8 cellular contexts compared by ENCODE assay signal in the genomic region with DNA sequence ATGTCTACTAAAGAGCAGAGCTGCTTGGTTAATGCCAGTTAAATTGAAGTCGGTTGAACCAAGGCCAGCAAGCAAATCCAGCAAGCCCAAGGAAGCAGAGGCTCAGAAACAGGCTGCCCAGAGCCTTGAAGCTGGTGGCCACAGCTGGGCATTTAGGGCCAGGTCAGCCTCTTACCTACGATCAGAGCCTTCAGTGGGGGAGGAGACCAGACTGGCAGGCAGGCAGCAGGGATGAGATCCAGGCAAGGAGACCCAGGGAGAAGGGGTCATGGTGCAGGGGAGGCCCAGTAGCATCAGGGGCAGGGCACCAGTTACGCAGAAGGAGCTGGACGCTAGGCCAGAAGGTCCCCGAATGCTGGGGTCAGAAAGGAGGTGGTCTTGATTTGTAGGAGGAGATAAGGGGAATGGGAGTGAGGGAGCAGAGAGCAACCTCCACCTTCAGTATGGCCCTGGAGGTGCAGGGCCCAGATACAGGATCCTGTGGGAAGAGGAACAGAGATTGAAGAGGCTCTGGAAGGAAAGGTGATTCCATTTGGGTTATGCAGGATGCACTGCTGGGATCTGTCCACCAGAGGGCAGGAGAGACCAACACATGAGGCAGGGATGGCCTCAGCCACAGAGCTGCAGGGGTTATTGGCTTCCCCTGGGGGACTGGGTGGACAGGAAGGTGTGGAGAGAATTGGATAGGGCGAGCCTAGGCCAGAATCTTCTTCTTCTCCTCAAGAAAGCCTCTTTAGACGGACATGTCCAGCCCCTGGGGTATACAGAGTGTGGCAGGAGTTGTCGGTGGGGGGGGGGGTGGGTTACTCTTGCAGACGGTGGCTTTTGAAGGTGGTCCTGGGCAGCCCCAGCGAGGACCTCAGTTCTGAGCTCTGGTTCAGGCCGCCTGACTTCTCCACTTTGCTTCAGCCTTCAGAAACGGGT.
A peak's percentile ranks its signal among the peaks of the same experiment; 100 is the strongest.
DNase-seq lines count a peak whose midpoint lies in the region; ATAC-seq, FAIRE-seq and TF ChIP-seq lines count a peak whose summit lies in the region.

No MANE protein-coding gene starts in this region.

- H3K27ac ChIP-seq in CD4-positive, alpha-beta T cell (ENCODE audit: low read depth, low read length), result no peak overlapping the region
- no peak overlapping the region for H3K27ac ChIP-seq in mammary epithelial cell (ENCODE audit: insufficient read depth, low read depth, low read length)
- peak overlapping the region; percentile 23 to 65 for H3K27ac ChIP-seq in kidney (ENCODE audit: low read depth in 2 of 2, low read length in 2 of 2)

- FAIRE-seq in kidney (lab: Jason Lieb, UNC), result no peak

- H3K9ac ChIP-seq in mammary epithelial cell (ENCODE audit: insufficient read depth, low read length) (no peak overlapping the region), kidney (ENCODE audit: low read length in 2 of 2) (peak overlapping the region in 1 of 2 donors; percentile 19)

- no peak overlapping the region for H3K4me2 ChIP-seq in mammary epithelial cell (ENCODE audit: insufficient read depth, low read depth, low read length)

- no peaks in the 10 kb centered on the region for H3K9me3 Mint-ChIP-seq in CD4-positive, alpha-beta T cell
- no peaks in the 10 kb centered on the region for H3K9me3 Mint-ChIP-seq in WTC11

- H3K4me3 Mint-ChIP-seq in CD4-positive, alpha-beta T cell, result no peak overlapping the region
- H3K4me3 Mint-ChIP-seq in WTC11, result no peak overlapping the region

- H3K4me1 Mint-ChIP-seq in CD4-positive, alpha-beta T cell (ENCODE audit: low read depth), result no peaks in the 10 kb centered on the region
- peaks cover 13% of the 10 kb centered on the region for H3K4me1 Mint-ChIP-seq in WTC11

- no TSS peak for BruUV-seq in mammary epithelial cell (replicated peaks; lab: Mats Ljungman, UMichigan)

- 51% methylated on average over 8 of the region's 12 CpGs for WGBS in mammary epithelial cell (ENCODE audit: low coverage, missing lambda C conversion rate)

- no peaks in the 10 kb centered on the region for H4K20me1 ChIP-seq in mammary epithelial cell (ENCODE audit: insufficient read depth, low read length)

- in situ Hi-C loops in mammary epithelial cell (cut with MboI; ENCODE audit: low sequenced_read_pairs in 2 of 2), result loop anchor here in 1 of 2 donors (25.0 kb wide), 1 partner anchor 898 kb away; a partner anchor contains a TSS

- H3K4me3 ChIP-seq in mammary epithelial cell (replicated peaks in 1 of 3; ENCODE audit: insufficient read depth in 1 of 3, low read depth in 2 of 3, low read length in 3 of 3) (no peak overlapping the region), kidney (ENCODE audit: low read length in 2 of 2) (peak overlapping the region in 1 of 2 donors; percentile 13)

- H3K9me3 ChIP-seq in CD4-positive, alpha-beta T cell (ENCODE audit: control insufficient read depth, low read length), result no peaks in the 10 kb centered on the region
- no peaks in the 10 kb centered on the region for H3K9me3 ChIP-seq in mammary epithelial cell (replicated peaks; ENCODE audit: insufficient read depth, low read length)
- H3K9me3 ChIP-seq in kidney (ENCODE audit: control insufficient read depth in 1 of 2, low read length in 2 of 2), result no peaks in the 10 kb centered on the region

- dilution Hi-C loops in mammary epithelial cell (cut with HindIII; ENCODE audit: low sequenced_read_pairs), result no loop called here

- H3K27me3 ChIP-seq in CD4-positive, alpha-beta T cell (ENCODE audit: control insufficient read depth, insufficient read depth, low read length), result peaks cover 6% of the 10 kb centered on the region
- H3K27me3 ChIP-seq in mammary epithelial cell (ENCODE audit: insufficient read depth, low read length), result no peaks in the 10 kb centered on the region

- H3K4me1 ChIP-seq in mammary epithelial cell (ENCODE audit: insufficient read depth, low read length) (peaks cover 3% of the 10 kb centered on the region), kidney (ENCODE audit: control insufficient read depth in 1 of 2, insufficient read depth in 1 of 2, low read depth in 1 of 2, low read length in 2 of 2) (peaks cover 12 to 21% of the 10 kb centered on the region in 2 donors)

- POLR2A ChIA-PET in CD4-positive, alpha-beta T cell (lab: Charles Lee), result no interaction called here
- POLR2A ChIA-PET in WTC11 (lab: Charles Lee), result interaction anchor here (1.4 kb wide), 1 partner anchor 256 kb away, joined by 3 read pairs; no protein-coding TSS in a partner anchor

- no peak overlapping the region for H3K27ac Mint-ChIP-seq in CD4-positive, alpha-beta T cell
- H3K27ac Mint-ChIP-seq in WTC11, result no peak overlapping the region

- CTCF ChIA-PET in CD4-positive, alpha-beta T cell (lab: Charles Lee), result interaction anchor here (1.4 kb wide), 1 partner anchor 892 kb away, joined by 3 read pairs; no protein-coding TSS in a partner anchor
- CTCF ChIA-PET in WTC11 (lab: Charles Lee), result interaction anchor here (0.6 to 6.2 kb wide), 86 partner anchors 10 to 892 kb away, joined by 3 to 124 read pairs (median 5); no protein-coding TSS in a partner anchor
- CTCF ChIA-PET in mammary epithelial cell (lab: Charles Lee; ENCODE audit: low non-redundant PET), result interaction anchor here (0.5 to 0.6 kb wide), 2 partner anchors 169 to 285 kb away, joined by 3 to 4 read pairs; no protein-coding TSS in a partner anchor

- H2AFZ ChIP-seq in mammary epithelial cell (ENCODE audit: low read depth, low read length), result no peak overlapping the region

- H3K27me3 Mint-ChIP-seq in CD4-positive, alpha-beta T cell, result peaks cover 65% of the 10 kb centered on the region
- H3K27me3 Mint-ChIP-seq in WTC11 (ENCODE audit: low read depth), result peaks cover 6% of the 10 kb centered on the region

- intact Hi-C loops in CD4-positive, alpha-beta T cell (cut with DNase I, micrococcal nuclease), result loop anchor here (5.0 kb wide), 3 partner anchors 893 to 1743 kb away; no protein-coding TSS in a partner anchor
- intact Hi-C loops in mammary epithelial cell (cut with micrococcal nuclease), result loop anchor here (1.0 to 5.0 kb wide), 4 partner anchors 168 to 892 kb away; no protein-coding TSS in a partner anchor
- intact Hi-C loops in kidney (cut with DNase I), result no loop called here

- peak; percentile 73 for TF ChIP-seq CTCF in CD4-positive, alpha-beta T cell (IDR thresholded peaks at IDR 0.05)
- TF ChIP-seq CTCF in WTC11 (IDR thresholded peaks at IDR 0.05), result peak; percentile 98
- TF ChIP-seq CTCF in mammary epithelial cell (conservative IDR thresholded peaks at IDR 0.05 in 1 of 2, IDR thresholded peaks at IDR 0.05 in 1 of 2; ENCODE audit: extremely low read depth in 1 of 2, insufficient read depth in 1 of 2, low read depth in 1 of 2, low read length in 2 of 2), result peak; percentile 96
- peak; percentile 97 for TF ChIP-seq CTCF in kidney (IDR thresholded peaks at IDR 0.05; ENCODE audit: borderline replicate concordance, extremely low read depth, insufficient read depth)

- DNase-seq in CD4-positive, alpha-beta T cell, result peak; percentile 22 to 63 (median 36)
- DNase-seq in NCI-H2029 (lab: John Stamatoyannopoulos, UW), result peak; percentile 30
- DNase-seq in WTC11 (ENCODE audit: low spot score), result peak; percentile 91
- peak; percentile 31 for DNase-seq in mammary epithelial cell
- DNase-seq in kidney, result peak; percentile 81
- peak; percentile 59 to 61 for DNase-seq in stimulated activated CD4-positive, alpha-beta T cell treated with anti-CD3 and anti-CD28 coated beads, Interleukin-2, amount 100 ng/mL, for 48 hours

- no peaks in the 10 kb centered on the region for H3K36me3 Mint-ChIP-seq in CD4-positive, alpha-beta T cell (ENCODE audit: low read depth)
- H3K36me3 Mint-ChIP-seq in WTC11, result no peaks in the 10 kb centered on the region

- H3K36me3 ChIP-seq in mammary epithelial cell (ENCODE audit: insufficient read depth, low read length) (no peaks in the 10 kb centered on the region), kidney (ENCODE audit: control insufficient read depth in 1 of 2, insufficient read depth in 2 of 2, low read length in 2 of 2) (no peaks in the 10 kb centered on the region)

- ATAC-seq in CD4-positive, alpha-beta T cell (ENCODE audit: poor library complexity), result peak; percentile 64
- peak; percentile 65 for ATAC-seq in GM21360 (IDR thresholded peaks at IDR 0.05; ENCODE audit: unreplicated experiment)
- peak; percentile 80 for ATAC-seq in WTC11
- no peak for ATAC-seq in GM21786 (IDR thresholded peaks at IDR 0.05; ENCODE audit: unreplicated experiment)

- H3K79me2 ChIP-seq in mammary epithelial cell (ENCODE audit: insufficient read depth, low read length), result no peaks in the 10 kb centered on the region

TF ChIP-seq in WTC11, 78 proteins besides CTCF, POLR2A, EP300 and RAD21:
- TF ChIP-seq ZNF121 (CRISPR knock-in tag; IDR thresholded peaks at IDR 0.05) (peak; percentile 76), ZNF423 (CRISPR knock-in tag; IDR thresholded peaks at IDR 0.05) (0 out of 2 replicates have a peak, but pooled peaks have one; percentile 28), ZNF232 (CRISPR knock-in tag; IDR thresholded peaks at IDR 0.05) (no peak)
- TF ChIP-seq, protein P1, sequence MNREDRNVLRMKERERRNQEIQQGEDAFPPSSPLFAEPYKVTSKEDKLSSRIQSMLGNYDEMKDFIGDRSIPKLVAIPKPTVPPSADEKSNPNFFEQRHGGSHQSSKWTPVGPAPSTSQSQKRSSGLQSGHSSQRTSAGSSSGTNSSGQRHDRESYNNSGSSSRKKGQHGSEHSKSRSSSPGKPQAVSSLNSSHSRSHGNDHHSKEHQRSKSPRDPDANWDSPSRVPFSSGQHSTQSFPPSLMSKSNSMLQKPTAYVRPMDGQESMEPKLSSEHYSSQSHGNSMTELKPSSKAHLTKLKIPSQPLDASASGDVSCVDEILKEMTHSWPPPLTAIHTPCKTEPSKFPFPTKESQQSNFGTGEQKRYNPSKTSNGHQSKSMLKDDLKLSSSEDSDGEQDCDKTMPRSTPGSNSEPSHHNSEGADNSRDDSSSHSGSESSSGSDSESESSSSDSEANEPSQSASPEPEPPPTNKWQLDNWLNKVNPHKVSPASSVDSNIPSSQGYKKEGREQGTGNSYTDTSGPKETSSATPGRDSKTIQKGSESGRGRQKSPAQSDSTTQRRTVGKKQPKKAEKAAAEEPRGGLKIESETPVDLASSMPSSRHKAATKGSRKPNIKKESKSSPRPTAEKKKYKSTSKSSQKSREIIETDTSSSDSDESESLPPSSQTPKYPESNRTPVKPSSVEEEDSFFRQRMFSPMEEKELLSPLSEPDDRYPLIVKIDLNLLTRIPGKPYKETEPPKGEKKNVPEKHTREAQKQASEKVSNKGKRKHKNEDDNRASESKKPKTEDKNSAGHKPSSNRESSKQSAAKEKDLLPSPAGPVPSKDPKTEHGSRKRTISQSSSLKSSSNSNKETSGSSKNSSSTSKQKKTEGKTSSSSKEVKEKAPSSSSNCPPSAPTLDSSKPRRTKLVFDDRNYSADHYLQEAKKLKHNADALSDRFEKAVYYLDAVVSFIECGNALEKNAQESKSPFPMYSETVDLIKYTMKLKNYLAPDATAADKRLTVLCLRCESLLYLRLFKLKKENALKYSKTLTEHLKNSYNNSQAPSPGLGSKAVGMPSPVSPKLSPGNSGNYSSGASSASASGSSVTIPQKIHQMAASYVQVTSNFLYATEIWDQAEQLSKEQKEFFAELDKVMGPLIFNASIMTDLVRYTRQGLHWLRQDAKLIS (CRISPR knock-in tag; IDR thresholded peaks at IDR 0.05; ENCODE audit: borderline replicate concordance), result no peak

Comparison
In these comparisons a context has a peak if more than half of its experiments do, and no peak if none do; other contexts are left out.
1. DNase-seq: peak in every context shown above with its lines; median percentile 91 in WTC11; 81 in kidney; 60 in stimulated activated CD4-positive, alpha-beta T cell treated with anti-CD3 and anti-CD28 coated beads, Interleukin-2, amount 100 ng/mL, for 48 hours; 36 in CD4-positive, alpha-beta T cell; 31 in mammary epithelial cell; 30 in NCI-H2029.
2. H3K27ac ChIP-seq: peak in kidney (2 of 2); none in CD4-positive, alpha-beta T cell (single experiment) and mammary epithelial cell (single experiment).
3. Peak in every context shown above with its lines, with median percentiles within 50 percentile points of each other: CTCF ChIP-seq.